ENCODE assay signal across 13 cellular contexts in genomic region chr5:150626853-150627276, GRCh38. TPM values are rescaled to one million over a fixed set of nuclear protein-coding genes. Genes with fewer than 3 reads are reported as not detected.
DNase-seq lines count a peak whose midpoint lies in the region; TF ChIP-seq lines count a peak whose summit lies in the region.
"Had no signal": no experiment of that assay in that cellular context is flagged by ENCODE, and none has a peak within 500 bp of the region (broad histone marks: within the 10 kb centered on the region; RNA-seq: fewer than 3 reads in every experiment).

No MANE protein-coding gene starts in this region.

- H3K9me3 ChIP-seq in Peyer's patch (no peaks in the 10 kb centered on the region), esophagus squamous epithelium (no peaks in the 10 kb centered on the region), muscle layer of colon (ENCODE audit: low read length) (no peaks in the 10 kb centered on the region), transverse colon (no peaks in the 10 kb centered on the region)

- no peak for TF ChIP-seq EP300 in transverse colon (IDR thresholded peaks at IDR 0.05; ENCODE audit: low read depth)

- peaks cover 53% of the 10 kb centered on the region for H3K27me3 Mint-ChIP-seq in activated naive CD4-positive, alpha-beta T cell treated with anti-CD3 and anti-CD28 coated beads, Interleukin-2, amount 10 ng/mL, durations not matched to agents 7 days and 5 days

- no peak overlapping the region for H3K27ac Mint-ChIP-seq in activated naive CD4-positive, alpha-beta T cell treated with anti-CD3 and anti-CD28 coated beads, Interleukin-2, amount 10 ng/mL, durations not matched to agents 7 days and 5 days
- H3K27ac Mint-ChIP-seq: WTC11 had no signal

- in situ Hi-C loops in transverse colon (cut with MboI; ENCODE audit: low pct_ligation_motif_present in 1 of 4, low pct_unique_long_range_greater_than_20kb in 1 of 4, low sequenced_read_pairs in 3 of 4), result no loop called here
- in situ Hi-C loops in KBM-7 (cut with MboI; ENCODE audit: low pct_unique_long_range_greater_than_20kb, low sequenced_read_pairs), result no loop called here

- CTCF ChIA-PET in activated naive CD4-positive, alpha-beta T cell treated with anti-CD3 and anti-CD28 coated beads, Interleukin-2, amount 10 ng/mL, durations not matched to agents 7 days and 5 days (lab: Charles Lee), result interaction anchor here (1.3 kb wide), 1 partner anchor 17 kb away, joined by 3 read pairs; no protein-coding TSS in a partner anchor

- TF ChIP-seq POLR2A in Peyer's patch (IDR thresholded peaks at IDR 0.05) (peak in 1 of 2 donors; percentile 15), esophagus squamous epithelium (IDR thresholded peaks at IDR 0.05) (peak in 1 of 4 donors; percentile 40), transverse colon (IDR thresholded peaks at IDR 0.05) (no peak)

- H3K27ac ChIP-seq in Peyer's patch (peak overlapping the region; percentile 70 to 94 (median 85)), esophagus squamous epithelium (peak overlapping the region; percentile 76 to 96 (median 85)), muscle layer of colon (ENCODE audit: low read depth, low read length) (peak overlapping the region; percentile 42), transverse colon (peak overlapping the region; percentile 82 to 86 (median 82))

- peak overlapping the region; percentile 2 for H3K9ac ChIP-seq in muscle layer of colon (ENCODE audit: low read length)

- H3K4me1 ChIP-seq in Peyer's patch, result peaks cover 0 to 42% (median 10%) of the 10 kb centered on the region in 4 donors
- peaks cover 11 to 86% (median 64%) of the 10 kb centered on the region in 3 donors for H3K4me1 ChIP-seq in esophagus squamous epithelium
- peaks cover 37% of the 10 kb centered on the region for H3K4me1 ChIP-seq in muscle layer of colon (ENCODE audit: insufficient read depth, low read length)
- H3K4me1 ChIP-seq in transverse colon, result peaks cover 6 to 29% (median 28%) of the 10 kb centered on the region in 4 donors

- 0 to 52% methylated on average over 1 to 2 of the region's 5 CpGs for WGBS in esophagus squamous epithelium, 2 donors
- WGBS in transverse colon (ENCODE audit: low coverage in 1 of 2), 2 donors, result 38% methylated on average over 5 of the region's 5 CpGs; no CpG with 5 or more reads in 1 of the 2 donors

- no peaks in the 10 kb centered on the region for H3K9me3 Mint-ChIP-seq in activated naive CD4-positive, alpha-beta T cell treated with anti-CD3 and anti-CD28 coated beads, Interleukin-2, amount 10 ng/mL, durations not matched to agents 7 days and 5 days
- H3K9me3 Mint-ChIP-seq: WTC11 had no signal

- DNase-seq in Peyer's patch, result no peak
- no peak for DNase-seq in esophagus squamous epithelium (lab: John Stamatoyannopoulos, UW)
- peak; percentile 41 for DNase-seq in transverse colon
- DNase-seq in AML-193 (lab: John Stamatoyannopoulos, UW), result no peak
- no peak for DNase-seq in H7
- no peak for DNase-seq in activated naive CD4-positive, alpha-beta T cell treated with anti-CD3 and anti-CD28 coated beads, Interleukin-2, amount 10 ng/mL, durations not matched to agents 7 days and 5 days
- no peak for DNase-seq in KBM-7
- DNase-seq: DMS53; effector CD4-positive, alpha-beta T cell; NCI-H1436 treated with DMSO at 0.1 percent for 48 hours had no signal

- peaks cover 10% of the 10 kb centered on the region for H3K4me1 Mint-ChIP-seq in activated naive CD4-positive, alpha-beta T cell treated with anti-CD3 and anti-CD28 coated beads, Interleukin-2, amount 10 ng/mL, durations not matched to agents 7 days and 5 days

- no peaks in the 10 kb centered on the region for H3K36me3 Mint-ChIP-seq in activated naive CD4-positive, alpha-beta T cell treated with anti-CD3 and anti-CD28 coated beads, Interleukin-2, amount 10 ng/mL, durations not matched to agents 7 days and 5 days
- H3K36me3 Mint-ChIP-seq: WTC11 had no signal

- H3K27me3 ChIP-seq in Peyer's patch, result no peaks in the 10 kb centered on the region
- H3K27me3 ChIP-seq in esophagus squamous epithelium, result peaks cover 0 to 7% (median 0%) of the 10 kb centered on the region in 4 donors
- peaks cover 0 to 9% of the 10 kb centered on the region in 2 donors for H3K27me3 ChIP-seq in muscle layer of colon (ENCODE audit: control insufficient read depth in 1 of 2, insufficient read depth in 2 of 2, low read length in 2 of 2)
- no peaks in the 10 kb centered on the region for H3K27me3 ChIP-seq in transverse colon
- H3K27me3 ChIP-seq in H7 (ENCODE audit: control insufficient read depth, insufficient read depth, low read length), result peaks cover 18% of the 10 kb centered on the region

- intact Hi-C loops in esophagus squamous epithelium (cut with DNase I) (no loop called here), transverse colon (cut with DNase I; ENCODE audit: low total_unique reads) (no loop called here)

- H3K36me3 ChIP-seq in Peyer's patch (peaks cover 0 to 9% (median 0%) of the 10 kb centered on the region in 3 donors), esophagus squamous epithelium (no peaks in the 10 kb centered on the region), muscle layer of colon (ENCODE audit: insufficient read depth, low read length) (no peaks in the 10 kb centered on the region), transverse colon (no peaks in the 10 kb centered on the region), H7 (replicated peaks; ENCODE audit: control insufficient read depth, insufficient read depth, low read length) (no peaks in the 10 kb centered on the region)

- H3K4me3 Mint-ChIP-seq in activated naive CD4-positive, alpha-beta T cell treated with anti-CD3 and anti-CD28 coated beads, Interleukin-2, amount 10 ng/mL, durations not matched to agents 7 days and 5 days, result no peak overlapping the region
- H3K4me3 Mint-ChIP-seq: WTC11 had no signal

- peak overlapping the region in 3 of 4 donors; percentile 16 to 85 (median 69) for H3K4me3 ChIP-seq in Peyer's patch
- peak overlapping the region in 3 of 4 donors; percentile 50 to 87 (median 79) for H3K4me3 ChIP-seq in esophagus squamous epithelium
- peak overlapping the region in 1 of 2 donors; percentile 65 for H3K4me3 ChIP-seq in muscle layer of colon (ENCODE audit: low read depth in 1 of 2, low read length in 2 of 2)
- peak overlapping the region in 2 of 4 donors; percentile 68 to 72 for H3K4me3 ChIP-seq in transverse colon
- no peak overlapping the region for H3K4me3 ChIP-seq in H7 (ENCODE audit: insufficient read depth, low read depth, low read length)

- TF ChIP-seq CTCF in Peyer's patch (IDR thresholded peaks at IDR 0.05) (no peak), esophagus squamous epithelium (IDR thresholded peaks at IDR 0.05) (no peak), transverse colon (IDR thresholded peaks at IDR 0.05) (no peak)

RNA-seq across cellular contexts. Expression of gene SYNPO, which starts 13.6 kb away (rescaled TPM):
- total RNA-seq in Peyer's patch, result 10 to 100 TPM; 28.1 to 93.3 (median 75.8) TPM
- 1 to 10 TPM; 2.5 to 8.8 (median 5.6) TPM for total RNA-seq in esophagus squamous epithelium
- total RNA-seq in transverse colon, result 10 to 100 TPM; 15.5 to 89.4 (median 41.8) TPM
- 0.63 and 1.3 TPM in 2 replicates for total RNA-seq in H7 (2014; rRNA removed; shearing (Covaris generic))

RNA-seq across cellular contexts. Expression of gene MYOZ3, which starts 34.2 kb away (rescaled TPM):
- total RNA-seq in Peyer's patch, result under 1 TPM in 1 of 4 donors, not detected in 3; 0.54 TPM
- total RNA-seq in esophagus squamous epithelium, result under 1 TPM in 1 of 4 donors, not detected in 3; under 0.01 TPM
- not detected for total RNA-seq in transverse colon
- total RNA-seq in H7 (2014; rRNA removed; shearing (Covaris generic)), result 8.1 and 12.9 TPM in 2 replicates
- total RNA-seq: RPMI7951 had no signal
